Comparison of ENCODE assay signal across 11 cellular contexts in the genomic region with DNA sequence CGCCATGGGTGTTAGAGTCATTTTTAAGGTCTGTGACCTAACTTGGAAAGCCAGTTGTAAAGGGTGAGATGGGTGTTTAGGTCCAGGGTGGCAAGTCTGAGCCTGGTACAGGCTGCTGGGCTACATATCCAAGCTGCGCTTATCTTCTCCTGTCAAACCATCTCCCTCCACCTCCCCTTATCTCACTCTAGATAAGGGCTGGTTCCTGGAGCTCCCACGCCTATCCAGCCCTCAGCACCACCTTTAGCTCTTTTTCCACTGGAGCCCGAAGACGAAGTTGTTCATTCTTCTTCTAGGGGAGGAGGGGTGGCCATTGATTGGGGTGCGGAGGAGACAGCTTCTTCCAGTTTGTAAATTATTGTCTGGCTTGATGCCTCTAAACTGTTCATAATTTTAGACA. TPM values are rescaled to one million over a fixed set of nuclear protein-coding genes. Genes with fewer than 3 reads are reported as not detected.
DNase-seq lines count a peak whose midpoint lies in the region; ATAC-seq and TF ChIP-seq lines count a peak whose summit lies in the region.
"Had no signal": no experiment of that assay in that cellular context is flagged by ENCODE, and none has a peak within 500 bp of the region (broad histone marks: within the 10 kb centered on the region; RNA-seq: fewer than 3 reads in every experiment).

No MANE protein-coding gene starts in this region.

- H3K4me1 ChIP-seq in lung (ENCODE audit: control insufficient read depth in 2 of 2, insufficient read depth in 2 of 2, low read length in 2 of 2) (peaks cover 18 to 34% of the 10 kb centered on the region in 2 donors), testis (peaks cover 79% of the 10 kb centered on the region)

- 75 to 88% methylated on average over 6 of the region's 6 CpGs for WGBS in lung, 2 donors
- 56 to 59% methylated on average over 6 of the region's 6 CpGs for WGBS in testis, 2 donors

- TF ChIP-seq CTCF in RWPE1 (conservative IDR thresholded peaks at IDR 0.05; ENCODE audit: low read depth) (no peak), coronary artery (IDR thresholded peaks at IDR 0.05) (no peak), lung (IDR thresholded peaks at IDR 0.05; ENCODE audit: control extremely low read depth, extremely low read depth) (no peak), testis (IDR thresholded peaks at IDR 0.05) (no peak)

- ATAC-seq in lung (ENCODE audit: insufficient read depth, low FRiP score) (no peak), HG02840 (IDR thresholded peaks at IDR 0.05; ENCODE audit: low FRiP score, unreplicated experiment) (no peak), HG03025 (IDR thresholded peaks at IDR 0.05; ENCODE audit: low FRiP score, unreplicated experiment) (no peak)

- TF ChIP-seq POLR2A in testis (IDR thresholded peaks at IDR 0.05) = no peak

- H3K27ac ChIP-seq in RWPE1 (peak overlapping the region; percentile 52; the same call in 1 of the 2 replicates), coronary artery (peak overlapping the region; percentile 93 to 99), lung (ENCODE audit: low read depth in 1 of 2, low read length in 1 of 2) (peak overlapping the region; percentile 23 to 74), testis (peak overlapping the region; percentile 89 to 94)

- no peaks in the 10 kb centered on the region for H3K9me3 ChIP-seq in lung (ENCODE audit: control insufficient read depth in 2 of 2, insufficient read depth in 1 of 2, low read length in 1 of 2)
- no peaks in the 10 kb centered on the region for H3K9me3 ChIP-seq in testis

- CTCF ChIA-PET in RWPE1 (lab: Yijun Ruan, JAX) = interaction anchor here (0.6 kb wide), 1 partner anchor 61 kb away, joined by 3 read pairs; no protein-coding TSS in a partner anchor

- peaks cover 0 to 9% of the 10 kb centered on the region in 2 donors for H3K36me3 ChIP-seq in lung (ENCODE audit: control insufficient read depth in 2 of 2, insufficient read depth in 2 of 2, low read length in 2 of 2)
- H3K36me3 ChIP-seq in testis (ENCODE audit: low read depth, missing control alignments) = no peaks in the 10 kb centered on the region

- peak overlapping the region; percentile 45 for H3K4me3 ChIP-seq in coronary artery
- H3K4me3 ChIP-seq in lung = no peak overlapping the region
- H3K4me3 ChIP-seq in testis = no peak overlapping the region

- intact Hi-C loops in testis (cut with DNase I; ENCODE audit: low total_unique reads) = no loop called here

- DNase-seq in RWPE1 (ENCODE audit: low spot score) = no peak
- no peak for DNase-seq in coronary artery (ENCODE audit: low spot score)
- no peak for DNase-seq in lung (ENCODE audit: low spot score)
- peak; percentile 15 for DNase-seq in testis
- no peak for DNase-seq in AG08395 (ENCODE audit: low spot score)
- DNase-seq: DMS53; NCI-H524; stimulated activated CD4-positive, alpha-beta T cell treated with anti-CD3 and anti-CD28 coated beads, Interleukin-15, amount 100 ng/mL, for 24 hours; stimulated activated naive CD4-positive, alpha-beta T cell had no signal

- H3K27me3 ChIP-seq in lung (ENCODE audit: control insufficient read depth, insufficient read depth) (no peaks in the 10 kb centered on the region), testis (no peaks in the 10 kb centered on the region)

- POLR2A ChIA-PET in RWPE1 (lab: Yijun Ruan, JAX; ENCODE audit: low non-redundant PET) = no interaction called here

RNA-seq across cellular contexts. Expression of gene MICAL2, which starts 48.5 kb away (rescaled TPM):
- total RNA-seq in lung = 100 to 1,000 TPM; 124 to 218 TPM
- polyA plus RNA-seq in lung = 10 to 100 TPM; 38.2 to 75.3 TPM
- 100 to 1,000 TPM; 401 to 461 TPM for total RNA-seq in testis
- 224 TPM for polyA plus RNA-seq in testis (ENCODE audit: insufficient read depth, low read depth, low replicate concordance)
